Comparison of ENCODE assay signal across 3 cellular contexts in the genomic region with DNA sequence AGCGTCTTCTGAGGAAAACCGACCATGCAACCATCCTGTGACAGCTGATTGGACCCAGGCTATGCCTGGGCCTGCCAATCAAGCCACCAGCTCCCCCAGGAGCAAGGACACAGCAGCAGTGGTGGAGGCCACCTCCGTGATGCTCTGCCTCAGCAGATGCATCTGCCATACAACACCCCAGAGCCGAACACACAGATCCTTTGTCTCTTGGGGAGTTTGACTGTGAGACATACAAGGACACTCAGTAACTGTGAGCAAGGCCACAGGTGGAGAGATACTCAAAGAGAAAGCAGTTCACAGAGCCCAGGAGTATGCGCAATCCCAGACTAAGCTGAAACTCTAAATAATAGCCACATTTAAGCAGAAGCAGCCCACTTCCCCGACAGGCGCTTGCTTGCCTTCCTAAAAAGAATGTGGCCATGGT.
A peak's percentile ranks its signal among the peaks of the same experiment; 100 is the strongest.
TF ChIP-seq lines count a peak whose summit lies in the region.

No MANE protein-coding gene starts in this region.

TF ChIP-seq in GM12891, 5 proteins besides CTCF, POLR2A, EP300 and RAD21:
- TF ChIP-seq PAX5 (IDR thresholded peaks at IDR 0.05; ENCODE audit: insufficient read depth, low read length, severe bottlenecking) (no peak), POU2F2 (IDR thresholded peaks at IDR 0.05; ENCODE audit: low read depth, low read length) (no peak), POLR2AphosphoS5 (IDR thresholded peaks at IDR 0.05; ENCODE audit: low read depth, low read length) (no peak), SPI1 (IDR thresholded peaks at IDR 0.05; ENCODE audit: low read depth, low read length) (no peak), TAF1 (IDR thresholded peaks at IDR 0.05; ENCODE audit: low read depth, low read length) (no peak)

TF ChIP-seq in HEK293T, 16 proteins besides CTCF, POLR2A, EP300 and RAD21:
- no peak for TF ChIP-seq ARNT (IDR thresholded peaks at IDR 0.05)
- TF ChIP-seq, protein P1, sequence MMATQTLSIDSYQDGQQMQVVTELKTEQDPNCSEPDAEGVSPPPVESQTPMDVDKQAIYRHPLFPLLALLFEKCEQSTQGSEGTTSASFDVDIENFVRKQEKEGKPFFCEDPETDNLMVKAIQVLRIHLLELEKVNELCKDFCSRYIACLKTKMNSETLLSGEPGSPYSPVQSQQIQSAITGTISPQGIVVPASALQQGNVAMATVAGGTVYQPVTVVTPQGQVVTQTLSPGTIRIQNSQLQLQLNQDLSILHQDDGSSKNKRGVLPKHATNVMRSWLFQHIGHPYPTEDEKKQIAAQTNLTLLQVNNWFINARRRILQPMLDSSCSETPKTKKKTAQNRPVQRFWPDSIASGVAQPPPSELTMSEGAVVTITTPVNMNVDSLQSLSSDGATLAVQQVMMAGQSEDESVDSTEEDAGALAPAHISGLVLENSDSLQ (IDR thresholded peaks at IDR 0.05): peak; percentile 44

TF ChIP-seq in K562, 482 proteins besides CTCF, POLR2A, EP300 and RAD21:
- TF ChIP-seq, protein P1 (IDR thresholded peaks at IDR 0.05): peak; percentile 74
- no peak for TF ChIP-seq ZNF197 (CRISPR knock-in tag; IDR thresholded peaks at IDR 0.05; ENCODE audit: low read depth)
TF ChIP-seq in K562: peak in this region for 1.
